18 cellular contexts compared by ENCODE assay signal in genomic region chr12:113405687-113406086, GRCh38. TPM values are rescaled to one million over a fixed set of nuclear protein-coding genes. Genes with fewer than 3 reads are reported as not detected.
DNase-seq lines count a peak whose midpoint lies in the region; ATAC-seq, FAIRE-seq and TF ChIP-seq lines count a peak whose summit lies in the region.
"Had no signal": no experiment of that assay in that cellular context is flagged by ENCODE, and none has a peak within 500 bp of the region (broad histone marks: within the 10 kb centered on the region; RNA-seq: fewer than 3 reads in every experiment).

No MANE protein-coding gene starts in this region.

- H3K27ac ChIP-seq in Karpas-422 (ENCODE audit: low read length), result no peak overlapping the region

- no peak overlapping the region for H2AFZ ChIP-seq in Karpas-422 (ENCODE audit: low read length)

- no peaks in the 10 kb centered on the region for H3K4me1 Mint-ChIP-seq in endothelial cell (ENCODE audit: unreplicated experiment)
- peaks cover 3% of the 10 kb centered on the region for H3K4me1 Mint-ChIP-seq in progenitor cell of endocrine pancreas (ENCODE audit: low read depth)

- H3K9me2 ChIP-seq in Karpas-422 (replicated peaks; ENCODE audit: insufficient read depth, low read length), result no peaks in the 10 kb centered on the region

- no peaks in the 10 kb centered on the region for H4K20me1 ChIP-seq in Karpas-422 (ENCODE audit: insufficient read depth, low read depth, low read length)

- H3K36me3 ChIP-seq in Karpas-422 (ENCODE audit: insufficient read depth, low read length), result no peaks in the 10 kb centered on the region
- H3K36me3 ChIP-seq: BE2C, MG63 had no signal

- H3K27me3 Mint-ChIP-seq in endothelial cell (ENCODE audit: unreplicated experiment) (no peaks in the 10 kb centered on the region), progenitor cell of endocrine pancreas (no peaks in the 10 kb centered on the region)

- intact Hi-C loops in Right ventricle myocardium superior (cut with DNase I), result no loop called here

- H3K36me3 Mint-ChIP-seq in endothelial cell (ENCODE audit: low read depth, unreplicated experiment) (no peaks in the 10 kb centered on the region), progenitor cell of endocrine pancreas (ENCODE audit: insufficient read depth) (no peaks in the 10 kb centered on the region)
- H3K36me3 Mint-ChIP-seq: CD8-positive, alpha-beta T cell had no signal

- no peak overlapping the region for H3K4me3 ChIP-seq in Karpas-422 (ENCODE audit: low read length)
- H3K4me3 ChIP-seq: MG63 had no signal

- H3K9me3 Mint-ChIP-seq in endothelial cell (ENCODE audit: unreplicated experiment) (no peaks in the 10 kb centered on the region), progenitor cell of endocrine pancreas (ENCODE audit: low read depth) (no peaks in the 10 kb centered on the region)
- H3K9me3 Mint-ChIP-seq: CD8-positive, alpha-beta T cell had no signal

- peak overlapping the region; percentile 13 for H3K27ac Mint-ChIP-seq in endothelial cell (ENCODE audit: unreplicated experiment)
- H3K27ac Mint-ChIP-seq in progenitor cell of endocrine pancreas, result no peak overlapping the region
- H3K27ac Mint-ChIP-seq: CD8-positive, alpha-beta T cell had no signal

- H3K4me1 ChIP-seq in Karpas-422 (ENCODE audit: low read length), result no peaks in the 10 kb centered on the region
- H3K4me1 ChIP-seq: BE2C had no signal

- H3K4me3 Mint-ChIP-seq in endothelial cell (ENCODE audit: unreplicated experiment) (no peak overlapping the region), progenitor cell of endocrine pancreas (ENCODE audit: low read depth) (no peak overlapping the region)
- H3K4me3 Mint-ChIP-seq: CD8-positive, alpha-beta T cell had no signal

- no peak for TF ChIP-seq CTCF in endothelial cell (IDR thresholded peaks at IDR 0.05; ENCODE audit: unreplicated experiment)
- TF ChIP-seq CTCF in progenitor cell of endocrine pancreas (IDR thresholded peaks at IDR 0.05; ENCODE audit: unreplicated experiment), result no peak

- DNase-seq in GM18507 (ENCODE audit: extremely low spot score, insufficient read length, low read depth) (no peak), NOMO-1 treated with DMSO at 0.1 percent for 48 hours (lab: John Stamatoyannopoulos, UW; ENCODE audit: unreplicated experiment) (peak; percentile 50), endothelial cell (ENCODE audit: low spot score) (no peak), Right ventricle myocardium superior (no peak), progenitor cell of endocrine pancreas (ENCODE audit: low spot score, unreplicated experiment) (no peak), nucleus accumbens (lab: John Stamatoyannopoulos, UW) (no peak), Karpas-422 (no peak)
- DNase-seq: BE2C; CD8-positive, alpha-beta T cell; DMS79 treated with DMSO at 0.1 percent for 48 hours; MG63; NCI-H187 treated with DMSO at 0.1 percent for 48 hours; NCI-H446; NCI-H748 treated with DMSO at 0.1 percent for 48 hours had no signal

- no peak overlapping the region for H3K9ac ChIP-seq in Karpas-422 (ENCODE audit: low read length)

- no peaks in the 10 kb centered on the region for H3K27me3 ChIP-seq in Karpas-422 (ENCODE audit: low read length)
- H3K27me3 ChIP-seq: BE2C, MG63 had no signal

- peak; percentile 38 for FAIRE-seq in GM18507 (lab: Jason Lieb, UNC)
- FAIRE-seq: H1 had no signal

- no peaks in the 10 kb centered on the region for H3K79me2 ChIP-seq in Karpas-422 (ENCODE audit: low read length)

- ATAC-seq in Right ventricle myocardium superior (ENCODE audit: poor library complexity), result no peak
- ATAC-seq: CD8-positive, alpha-beta T cell; Panc1; SK-N-SH treated with all-trans-retinoic acid at 6 μM for 48 hours had no signal

- H3K9me3 ChIP-seq in Karpas-422 (ENCODE audit: low read length), result no peaks in the 10 kb centered on the region
- H3K9me3 ChIP-seq: BE2C, MG63 had no signal

- no peak overlapping the region for H3K4me2 ChIP-seq in Karpas-422 (ENCODE audit: low read depth, low read length, poor library complexity, severe bottlenecking)

RNA-seq across cellular contexts. Expression of gene SDS, which starts 2.0 kb away (rescaled TPM):
- not detected for total RNA-seq in endothelial cell (ENCODE audit: unreplicated experiment)
- not detected for total RNA-seq in Right ventricle myocardium superior
- total RNA-seq in progenitor cell of endocrine pancreas, result not detected in 2 replicates
- total RNA-seq in Karpas-422 (2014; rRNA removed; shearing (Covaris generic); ENCODE audit: low replicate concordance), result not detected in 2 replicates
- total RNA-seq: CD8-positive, alpha-beta T cell; H1; T-helper 1 cell treated with Interleukin-12 subunit alpha and Interleukin-12 subunit beta and Interleukin-4 antibody, amounts not matched to agents 30 ng/mL and 1 ng/mL, for 36 hours had no signal

RNA-seq across cellular contexts. Expression of gene SDSL, which starts 16.5 kb away (rescaled TPM):
- total RNA-seq in endothelial cell (ENCODE audit: unreplicated experiment) (1.3 TPM), Right ventricle myocardium superior (6.3 TPM), progenitor cell of endocrine pancreas (14.0 and 17.2 TPM in 2 replicates)
- total RNA-seq in Karpas-422 (2014; rRNA removed; shearing (Covaris generic); ENCODE audit: low replicate concordance), result not detected in 2 replicates
- total RNA-seq: CD8-positive, alpha-beta T cell had no signal

RNA-seq across cellular contexts. Expression of gene PLBD2, which starts 47.3 kb away (rescaled TPM):
- total RNA-seq in endothelial cell (ENCODE audit: unreplicated experiment) (26.6 TPM), Right ventricle myocardium superior (40.2 TPM), progenitor cell of endocrine pancreas (47.7 and 48.0 TPM in 2 replicates)
- total RNA-seq in Karpas-422 (2014; rRNA removed; shearing (Covaris generic); ENCODE audit: low replicate concordance), result 6.5 and 11.8 TPM in 2 replicates
